Comparison of ENCODE assay signal across 21 cellular contexts in the genomic region with DNA sequence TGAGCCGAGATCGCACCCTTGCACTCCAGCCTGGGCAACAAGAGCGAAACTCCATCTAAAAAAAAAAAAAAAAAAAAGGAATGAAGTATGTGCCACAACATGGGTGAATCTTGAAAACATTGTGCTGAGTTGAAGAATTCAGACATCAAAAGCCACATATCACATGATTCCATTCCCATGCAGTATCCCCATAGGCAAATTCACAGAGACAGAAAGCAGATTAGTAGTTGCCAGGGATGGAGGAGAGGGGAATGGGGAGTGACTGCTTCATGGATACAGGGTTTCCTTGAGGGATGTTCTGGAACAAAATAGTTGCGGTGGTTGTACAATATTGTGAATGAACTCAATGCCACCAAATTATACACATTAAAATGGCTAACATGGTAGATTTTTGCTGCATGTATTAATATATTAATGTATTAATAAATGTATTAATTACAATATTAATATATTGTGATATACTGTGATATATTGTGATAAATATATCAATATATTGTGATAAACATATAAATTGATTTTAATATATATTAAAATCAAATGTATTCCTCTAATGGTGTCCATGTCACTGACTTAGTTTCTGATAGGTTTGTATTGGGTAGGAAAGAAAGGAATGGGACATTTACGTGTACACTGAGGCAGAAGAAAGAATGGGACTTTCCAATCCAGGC. TPM values are rescaled to one million over a fixed set of nuclear protein-coding genes. Genes with fewer than 3 reads are reported as not detected.
DNase-seq lines count a peak whose midpoint lies in the region; ATAC-seq and TF ChIP-seq lines count a peak whose summit lies in the region.
"Had no signal": no experiment of that assay in that cellular context is flagged by ENCODE, and none has a peak within 500 bp of the region (broad histone marks: within the 10 kb centered on the region; RNA-seq: fewer than 3 reads in every experiment).

No MANE protein-coding gene starts in this region.

- peaks cover 78 to 95% of the 10 kb centered on the region in 2 donors for H3K4me1 ChIP-seq in naive thymus-derived CD4-positive, alpha-beta T cell (ENCODE audit: control insufficient read depth in 2 of 2, insufficient read depth in 2 of 2, low read length in 2 of 2)
- peaks cover 48 to 86% (median 76%) of the 10 kb centered on the region in 4 donors for H3K4me1 ChIP-seq in esophagus muscularis mucosa

- ATAC-seq in activated CD4-positive, alpha-beta T cell treated with anti-CD3 and anti-CD28 coated beads for 36 hours = no peak
- no peak for ATAC-seq in naive thymus-derived CD4-positive, alpha-beta T cell
- ATAC-seq: HepG2 had no signal

- peak overlapping the region; percentile 23 for H3K4me3 ChIP-seq in naive thymus-derived CD4-positive, alpha-beta T cell (ENCODE audit: low read length)
- no peak overlapping the region for H3K4me3 ChIP-seq in esophagus muscularis mucosa
- H3K4me3 ChIP-seq: cardiac muscle cell, sigmoid colon, uterus had no signal

- H3K36me3 Mint-ChIP-seq in activated CD4-positive, alpha-beta T cell treated with anti-CD3 and anti-CD28 coated beads for 36 hours (ENCODE audit: low read depth) = peaks cover 27% of the 10 kb centered on the region
- H3K36me3 Mint-ChIP-seq in activated T-helper 1 cell treated with anti-CD3 and anti-CD28 coated beads, Interleukin-12 subunit alpha, Interleukin-12 subunit beta, Interleukin-2, Interleukin-4 antibody, amounts not matched to agents 30 ng/mL and 10 ng/mL and 1 ng/mL, durations not matched to agents 14 hours and 24 hours and 36 hours (ENCODE audit: low read depth) = peaks cover 57% of the 10 kb centered on the region
- H3K36me3 Mint-ChIP-seq in naive thymus-derived CD4-positive, alpha-beta T cell = peaks cover 0 to 59% (median 0%) of the 10 kb centered on the region in 5 donors

- POLR2A ChIA-PET in activated CD4-positive, alpha-beta T cell treated with anti-CD3 and anti-CD28 coated beads for 36 hours (lab: Charles Lee) = interaction anchor here (1.2 to 1.9 kb wide), 6 partner anchors 10 to 35 kb away, joined by 3 to 34 read pairs (median 9); a partner anchor contains a TSS
- POLR2A ChIA-PET in naive thymus-derived CD4-positive, alpha-beta T cell (lab: Charles Lee) = interaction anchor here (1.1 to 5.7 kb wide), 5 partner anchors 7 to 33 kb away, joined by 8 to 60 read pairs (median 15); a partner anchor contains a TSS

- TF ChIP-seq CTCF in esophagus muscularis mucosa (IDR thresholded peaks at IDR 0.05) = no peak

- CTCF ChIA-PET in activated CD4-positive, alpha-beta T cell treated with anti-CD3 and anti-CD28 coated beads for 36 hours (lab: Charles Lee) = interaction anchor here (1.2 to 3.5 kb wide), 4 partner anchors 15 to 49 kb away, joined by 6 to 25 read pairs (median 12); no protein-coding TSS in a partner anchor
- CTCF ChIA-PET in naive thymus-derived CD4-positive, alpha-beta T cell (lab: Charles Lee) = interaction anchor here (1.1 kb wide), 1 partner anchor 23 kb away, joined by 3 read pairs; no protein-coding TSS in a partner anchor

- peak overlapping the region; percentile 89 for H3K27ac Mint-ChIP-seq in activated CD4-positive, alpha-beta T cell treated with anti-CD3 and anti-CD28 coated beads for 36 hours
- peak overlapping the region; percentile 85 for H3K27ac Mint-ChIP-seq in activated T-helper 1 cell treated with anti-CD3 and anti-CD28 coated beads, Interleukin-12 subunit alpha, Interleukin-12 subunit beta, Interleukin-2, Interleukin-4 antibody, amounts not matched to agents 30 ng/mL and 10 ng/mL and 1 ng/mL, durations not matched to agents 14 hours and 24 hours and 36 hours
- peak overlapping the region in 3 of 9 donors; percentile 6 to 96 (median 74) for H3K27ac Mint-ChIP-seq in naive thymus-derived CD4-positive, alpha-beta T cell
- H3K27ac Mint-ChIP-seq: endodermal cell; memory B cell; stimulated activated effector memory CD8-positive, alpha-beta T cell treated with anti-CD3 and anti-CD28 coated beads, Interleukin-12 subunit alpha, Interleukin-12 subunit beta, amount 100 ng/mL, for 72 hours had no signal

- DNase-seq in activated CD4-positive, alpha-beta T cell treated with anti-CD3 and anti-CD28 coated beads for 36 hours = no peak
- no peak for DNase-seq in activated CD4-positive, alpha-beta T cell treated with anti-CD3 and anti-CD28 coated beads for 4 hours
- DNase-seq in activated T-helper 1 cell treated with anti-CD3 and anti-CD28 coated beads, Interleukin-12 subunit alpha, Interleukin-12 subunit beta, Interleukin-2, Interleukin-4 antibody, amounts not matched to agents 30 ng/mL and 10 ng/mL and 1 ng/mL, durations not matched to agents 14 hours and 24 hours and 36 hours (ENCODE audit: low spot score) = no peak
- DNase-seq in naive thymus-derived CD4-positive, alpha-beta T cell = no peak
- DNase-seq in NCI-H146 treated with DMSO at 0.1 percent for 48 hours (lab: John Stamatoyannopoulos, UW; ENCODE audit: unreplicated experiment) (no peak), esophagus muscularis mucosa (ENCODE audit: extremely low spot score) (no peak)
- no peak for DNase-seq in stimulated activated naive CD4-positive, alpha-beta T cell (lab: John Stamatoyannopoulos, UW)
- DNase-seq: activated CD4-positive, alpha-beta T cell treated with anti-CD3 and anti-CD28 coated beads, Interleukin-2, amount 50 U/mL, for 1 hour; Calu3; endodermal cell; glutamatergic neuron; NCI-H1092 treated with DMSO at 0.1 percent for 48 hours; NCI-H2227 treated with DMSO at 0.1 percent for 48 hours; sigmoid colon; uterus had no signal

- intact Hi-C loops in activated CD4-positive, alpha-beta T cell treated with anti-CD3 and anti-CD28 coated beads for 36 hours (cut with DNase I, micrococcal nuclease) = loop anchor here (2.0 to 10.0 kb wide), 4 partner anchors 31 to 1285 kb away; no protein-coding TSS in a partner anchor
- intact Hi-C loops in activated T-helper 1 cell treated with anti-CD3 and anti-CD28 coated beads, Interleukin-12 subunit alpha, Interleukin-12 subunit beta, Interleukin-2, Interleukin-4 antibody, amounts not matched to agents 30 ng/mL and 10 ng/mL and 1 ng/mL, durations not matched to agents 14 hours and 24 hours and 36 hours (cut with micrococcal nuclease) = no loop called here
- intact Hi-C loops in naive thymus-derived CD4-positive, alpha-beta T cell (cut with micrococcal nuclease) = loop anchor here (2.0 kb wide), 3 partner anchors 27 to 155 kb away; a partner anchor contains a TSS
- intact Hi-C loops in esophagus muscularis mucosa (cut with DNase I) = loop anchor here (5.0 kb wide), 1 partner anchor 33 kb away; a partner anchor contains a TSS

- WGBS in esophagus muscularis mucosa = 76% methylated on average over 5 of the region's 5 CpGs

- TF ChIP-seq POLR2A in esophagus muscularis mucosa (IDR thresholded peaks at IDR 0.05; ENCODE audit: low read depth) = no peak

- peak overlapping the region; percentile 48 for H3K4me3 Mint-ChIP-seq in activated CD4-positive, alpha-beta T cell treated with anti-CD3 and anti-CD28 coated beads for 36 hours
- peak overlapping the region; percentile 83 for H3K4me3 Mint-ChIP-seq in activated T-helper 1 cell treated with anti-CD3 and anti-CD28 coated beads, Interleukin-12 subunit alpha, Interleukin-12 subunit beta, Interleukin-2, Interleukin-4 antibody, amounts not matched to agents 30 ng/mL and 10 ng/mL and 1 ng/mL, durations not matched to agents 14 hours and 24 hours and 36 hours
- H3K4me3 Mint-ChIP-seq in naive thymus-derived CD4-positive, alpha-beta T cell = peak overlapping the region in 6 of 10 donors; percentile 1 to 79 (median 34)
- H3K4me3 Mint-ChIP-seq: endodermal cell; memory B cell; stimulated activated effector memory CD8-positive, alpha-beta T cell treated with anti-CD3 and anti-CD28 coated beads, Interleukin-12 subunit alpha, Interleukin-12 subunit beta, amount 100 ng/mL, for 72 hours had no signal

- H3K9me3 ChIP-seq in KOPT-K1 (ENCODE audit: insufficient read depth, low read length, poor library complexity, severe bottlenecking) (no peaks in the 10 kb centered on the region), esophagus muscularis mucosa (no peaks in the 10 kb centered on the region)
- no peaks in the 10 kb centered on the region for H3K9me3 ChIP-seq in naive thymus-derived CD4-positive, alpha-beta T cell (ENCODE audit: control insufficient read depth in 2 of 3, low read length in 3 of 3)
- H3K9me3 ChIP-seq: neutrophil, sigmoid colon, uterus had no signal

- no peak for TF ChIP-seq EP300 in esophagus muscularis mucosa (IDR thresholded peaks at IDR 0.05)

- no peaks in the 10 kb centered on the region for H3K9me3 Mint-ChIP-seq in activated CD4-positive, alpha-beta T cell treated with anti-CD3 and anti-CD28 coated beads for 36 hours (ENCODE audit: low read depth)
- H3K9me3 Mint-ChIP-seq in activated T-helper 1 cell treated with anti-CD3 and anti-CD28 coated beads, Interleukin-12 subunit alpha, Interleukin-12 subunit beta, Interleukin-2, Interleukin-4 antibody, amounts not matched to agents 30 ng/mL and 10 ng/mL and 1 ng/mL, durations not matched to agents 14 hours and 24 hours and 36 hours = no peaks in the 10 kb centered on the region
- peaks cover 0 to 2% (median 0%) of the 10 kb centered on the region in 11 donors for H3K9me3 Mint-ChIP-seq in naive thymus-derived CD4-positive, alpha-beta T cell
- H3K9me3 Mint-ChIP-seq: endodermal cell; memory B cell; stimulated activated effector memory CD8-positive, alpha-beta T cell treated with anti-CD3 and anti-CD28 coated beads, Interleukin-12 subunit alpha, Interleukin-12 subunit beta, amount 100 ng/mL, for 72 hours had no signal

- H3K36me3 ChIP-seq in KOPT-K1 (ENCODE audit: insufficient read depth, low read length) = no peaks in the 10 kb centered on the region
- H3K36me3 ChIP-seq in naive thymus-derived CD4-positive, alpha-beta T cell (ENCODE audit: control insufficient read depth in 2 of 3, insufficient read depth in 3 of 3, low read length in 3 of 3) = no peaks in the 10 kb centered on the region
- peaks cover 0 to 5% (median 0%) of the 10 kb centered on the region in 4 donors for H3K36me3 ChIP-seq in esophagus muscularis mucosa
- H3K36me3 ChIP-seq: cardiac muscle cell, neutrophil, sigmoid colon, uterus had no signal

- peak overlapping the region; percentile 68 for H3K27ac ChIP-seq in KOPT-K1 (ENCODE audit: low read depth, low read length, poor library complexity, severe bottlenecking)
- peak overlapping the region; percentile 61 for H3K27ac ChIP-seq in naive thymus-derived CD4-positive, alpha-beta T cell (ENCODE audit: low read depth, low read length)
- peak overlapping the region in 2 of 4 donors; percentile 7 to 44 for H3K27ac ChIP-seq in esophagus muscularis mucosa (replicated peaks in 1 of 4)
- H3K27ac ChIP-seq: cardiac muscle cell, neutrophil, uterus had no signal

- H3K4me1 Mint-ChIP-seq in activated CD4-positive, alpha-beta T cell treated with anti-CD3 and anti-CD28 coated beads for 36 hours = peaks cover 48% of the 10 kb centered on the region
- peaks cover 51% of the 10 kb centered on the region for H3K4me1 Mint-ChIP-seq in activated T-helper 1 cell treated with anti-CD3 and anti-CD28 coated beads, Interleukin-12 subunit alpha, Interleukin-12 subunit beta, Interleukin-2, Interleukin-4 antibody, amounts not matched to agents 30 ng/mL and 10 ng/mL and 1 ng/mL, durations not matched to agents 14 hours and 24 hours and 36 hours (ENCODE audit: low read depth)
- peaks cover 29 to 59% (median 42%) of the 10 kb centered on the region in 7 donors for H3K4me1 Mint-ChIP-seq in naive thymus-derived CD4-positive, alpha-beta T cell

- no peaks in the 10 kb centered on the region for H3K27me3 Mint-ChIP-seq in activated CD4-positive, alpha-beta T cell treated with anti-CD3 and anti-CD28 coated beads for 36 hours
- no peaks in the 10 kb centered on the region for H3K27me3 Mint-ChIP-seq in activated T-helper 1 cell treated with anti-CD3 and anti-CD28 coated beads, Interleukin-12 subunit alpha, Interleukin-12 subunit beta, Interleukin-2, Interleukin-4 antibody, amounts not matched to agents 30 ng/mL and 10 ng/mL and 1 ng/mL, durations not matched to agents 14 hours and 24 hours and 36 hours (ENCODE audit: insufficient read depth)
- no peaks in the 10 kb centered on the region for H3K27me3 Mint-ChIP-seq in naive thymus-derived CD4-positive, alpha-beta T cell
- H3K27me3 Mint-ChIP-seq: memory B cell had no signal

- H3K27me3 ChIP-seq in naive thymus-derived CD4-positive, alpha-beta T cell (ENCODE audit: control insufficient read depth in 2 of 2, insufficient read depth in 2 of 2, low read length in 2 of 2) = no peaks in the 10 kb centered on the region
- H3K27me3 ChIP-seq in esophagus muscularis mucosa = no peaks in the 10 kb centered on the region
- H3K27me3 ChIP-seq: cardiac muscle cell, neutrophil, sigmoid colon, uterus had no signal

RNA-seq across cellular contexts. Expression of a gene that starts 34.9 kb away (rescaled TPM):
- total RNA-seq in activated CD4-positive, alpha-beta T cell treated with anti-CD3 and anti-CD28 coated beads for 36 hours = 10 to 100 TPM; 33.7 to 40.8 TPM
- 80.2 and 80.4 TPM in 2 replicates for total RNA-seq in activated T-helper 1 cell treated with anti-CD3 and anti-CD28 coated beads, Interleukin-12 subunit alpha, Interleukin-12 subunit beta, Interleukin-2, Interleukin-4 antibody, amounts not matched to agents 30 ng/mL and 10 ng/mL and 1 ng/mL, durations not matched to agents 14 hours and 24 hours and 36 hours
- 100 to 1,000 TPM in 3 of 5 experiments, 10 to 100 TPM in 2; 27.4 to 142 (median 113) TPM for total RNA-seq in naive thymus-derived CD4-positive, alpha-beta T cell
- polyA plus RNA-seq in naive thymus-derived CD4-positive, alpha-beta T cell = 10 to 100 TPM in 1 of 2 donors, 1 to 10 TPM in 1; 4.0 to 11.5 TPM
- 10 to 100 TPM; 21.2 to 32.3 (median 24.2) TPM for total RNA-seq in esophagus muscularis mucosa
